In the genomic region with DNA sequence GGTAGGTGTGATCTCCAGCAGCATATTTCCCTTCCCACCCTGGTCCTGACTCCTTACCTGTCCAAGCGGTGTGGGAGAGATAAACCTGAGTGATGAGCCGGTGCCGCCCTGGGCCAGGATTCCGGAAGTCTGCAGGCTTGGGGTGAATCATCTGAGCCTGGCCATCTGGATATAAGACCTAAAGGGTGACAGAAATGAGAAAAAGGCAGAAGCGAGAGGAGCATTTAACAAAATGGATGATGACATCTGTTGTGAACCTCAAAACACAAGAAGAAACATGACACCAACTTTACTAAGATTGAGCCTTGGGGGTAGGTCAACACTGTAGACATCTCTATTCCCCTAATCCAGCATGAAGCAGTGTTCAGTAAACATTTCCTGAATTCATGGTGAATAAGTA, we compare ENCODE assay signal across 1 cellular context.
TF ChIP-seq lines count a peak whose summit lies in the region.

No MANE protein-coding gene starts in this region.

TF ChIP-seq in K562, 482 proteins besides CTCF, POLR2A, EP300 and RAD21 (continued from another document):
- TF ChIP-seq, protein P1, sequence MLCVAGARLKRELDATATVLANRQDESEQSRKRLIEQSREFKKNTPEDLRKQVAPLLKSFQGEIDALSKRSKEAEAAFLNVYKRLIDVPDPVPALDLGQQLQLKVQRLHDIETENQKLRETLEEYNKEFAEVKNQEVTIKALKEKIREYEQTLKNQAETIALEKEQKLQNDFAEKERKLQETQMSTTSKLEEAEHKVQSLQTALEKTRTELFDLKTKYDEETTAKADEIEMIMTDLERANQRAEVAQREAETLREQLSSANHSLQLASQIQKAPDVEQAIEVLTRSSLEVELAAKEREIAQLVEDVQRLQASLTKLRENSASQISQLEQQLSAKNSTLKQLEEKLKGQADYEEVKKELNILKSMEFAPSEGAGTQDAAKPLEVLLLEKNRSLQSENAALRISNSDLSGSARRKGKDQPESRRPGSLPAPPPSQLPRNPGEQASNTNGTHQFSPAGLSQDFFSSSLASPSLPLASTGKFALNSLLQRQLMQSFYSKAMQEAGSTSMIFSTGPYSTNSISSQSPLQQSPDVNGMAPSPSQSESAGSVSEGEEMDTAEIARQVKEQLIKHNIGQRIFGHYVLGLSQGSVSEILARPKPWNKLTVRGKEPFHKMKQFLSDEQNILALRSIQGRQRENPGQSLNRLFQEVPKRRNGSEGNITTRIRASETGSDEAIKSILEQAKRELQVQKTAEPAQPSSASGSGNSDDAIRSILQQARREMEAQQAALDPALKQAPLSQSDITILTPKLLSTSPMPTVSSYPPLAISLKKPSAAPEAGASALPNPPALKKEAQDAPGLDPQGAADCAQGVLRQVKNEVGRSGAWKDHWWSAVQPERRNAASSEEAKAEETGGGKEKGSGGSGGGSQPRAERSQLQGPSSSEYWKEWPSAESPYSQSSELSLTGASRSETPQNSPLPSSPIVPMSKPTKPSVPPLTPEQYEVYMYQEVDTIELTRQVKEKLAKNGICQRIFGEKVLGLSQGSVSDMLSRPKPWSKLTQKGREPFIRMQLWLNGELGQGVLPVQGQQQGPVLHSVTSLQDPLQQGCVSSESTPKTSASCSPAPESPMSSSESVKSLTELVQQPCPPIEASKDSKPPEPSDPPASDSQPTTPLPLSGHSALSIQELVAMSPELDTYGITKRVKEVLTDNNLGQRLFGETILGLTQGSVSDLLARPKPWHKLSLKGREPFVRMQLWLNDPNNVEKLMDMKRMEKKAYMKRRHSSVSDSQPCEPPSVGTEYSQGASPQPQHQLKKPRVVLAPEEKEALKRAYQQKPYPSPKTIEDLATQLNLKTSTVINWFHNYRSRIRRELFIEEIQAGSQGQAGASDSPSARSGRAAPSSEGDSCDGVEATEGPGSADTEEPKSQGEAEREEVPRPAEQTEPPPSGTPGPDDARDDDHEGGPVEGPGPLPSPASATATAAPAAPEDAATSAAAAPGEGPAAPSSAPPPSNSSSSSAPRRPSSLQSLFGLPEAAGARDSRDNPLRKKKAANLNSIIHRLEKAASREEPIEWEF (CRISPR knock-in tag; IDR thresholded peaks at IDR 0.05) = no peak
- TF ChIP-seq CREB3L1 (IDR thresholded peaks at IDR 0.05; ENCODE audit: borderline replicate concordance, low read depth) (no peak), JUND (IDR thresholded peaks at IDR 0.05; ENCODE audit: borderline replicate concordance, low read depth, low read length) (no peak), JUND (tag; IDR thresholded peaks at IDR 0.05; ENCODE audit: borderline replicate concordance, low read depth, low read length) (0 out of 3 replicates have a peak, but pooled peaks have one; percentile 12), GTF2E2 (tag; IDR thresholded peaks at IDR 0.05) (no peak), ATF3 (IDR thresholded peaks at IDR 0.05) (peak; percentile 41; the same call in 1 of the 2 replicates), ATF3 (CRISPR knock-in tag; conservative IDR thresholded peaks at IDR 0.05) (no peak), ZNF3 (CRISPR knock-in tag; IDR thresholded peaks at IDR 0.05) (no peak), CEBPG (CRISPR knock-in tag; IDR thresholded peaks at IDR 0.05) (no peak), CEBPG (tag; conservative IDR thresholded peaks at IDR 0.05 in 1 of 2, IDR thresholded peaks at IDR 0.05 in 1 of 2) (peak in 1 of 2 experiments; percentile 64; a peak in 2 of 4 replicates), ARID2 (IDR thresholded peaks at IDR 0.05) (no peak), NCOA6 (IDR thresholded peaks at IDR 0.05) (no peak), BRD9 (IDR thresholded peaks at IDR 0.05; ENCODE audit: low read depth, partially characterized antibody) (no peak), ARHGAP35 (IDR thresholded peaks at IDR 0.05; ENCODE audit: partially characterized antibody) (no peak), PRDM10 (IDR thresholded peaks at IDR 0.05; ENCODE audit: partially characterized antibody) (peak; percentile 34), ZNF431 (CRISPR knock-in tag; IDR thresholded peaks at IDR 0.05) (no peak), DPF2 (IDR thresholded peaks at IDR 0.05) (0 out of 2 replicates have a peak, but pooled peaks have one; percentile 2), COPS2 (conservative IDR thresholded peaks at IDR 0.05) (no peak), ZC3H4 (CRISPR knock-in tag; IDR thresholded peaks at IDR 0.05; ENCODE audit: borderline replicate concordance) (no peak)
